In the genomic region with DNA sequence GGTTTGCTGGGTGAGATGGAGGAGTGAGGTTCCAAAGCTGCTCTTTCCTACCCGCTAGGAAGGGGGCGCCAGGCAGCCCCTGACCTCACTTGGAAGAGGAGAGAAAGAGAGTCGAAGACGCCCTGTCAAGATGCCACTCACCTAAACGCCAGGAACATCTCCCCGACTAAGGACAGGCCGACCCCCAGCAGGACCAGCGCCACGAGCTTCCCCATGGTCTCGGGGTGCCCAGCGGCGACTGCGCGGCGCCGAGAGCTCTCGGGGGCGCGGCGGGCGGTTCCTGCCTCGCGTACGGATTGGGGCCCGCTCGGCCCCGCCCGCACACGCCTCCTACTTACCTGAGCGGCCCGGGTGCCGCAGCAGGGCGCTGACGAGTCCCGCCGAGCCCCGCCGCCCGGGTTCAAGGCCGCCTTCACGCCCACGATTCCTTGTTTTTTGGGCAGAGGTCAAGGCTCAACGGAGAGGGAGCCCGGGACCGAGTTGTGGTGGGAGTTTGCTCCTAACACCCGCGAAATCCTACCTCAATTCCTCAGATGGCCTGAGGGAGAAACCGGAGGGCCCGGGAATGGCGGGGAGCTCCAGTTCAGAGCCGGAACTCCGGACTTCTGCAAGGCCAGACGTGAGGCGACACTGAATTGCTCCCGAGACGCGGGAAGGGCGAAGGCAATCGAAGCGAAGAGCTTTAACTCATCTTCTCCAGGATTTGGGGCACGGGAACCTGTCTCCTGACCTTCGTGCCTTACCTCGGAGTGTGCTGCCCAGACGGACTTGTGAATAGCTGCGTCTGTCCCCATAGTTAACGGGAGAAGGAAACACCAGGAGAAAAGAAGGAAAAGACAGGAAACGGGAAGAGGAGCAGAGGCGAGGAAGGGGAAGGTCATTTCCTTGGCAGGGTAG, we compare ENCODE assay signal across 2 cellular contexts.
A peak's percentile ranks its signal among the peaks of the same experiment; 100 is the strongest.
TF ChIP-seq lines count a peak whose summit lies in the region.

TSS of gene PON3 (minus strand) at position 240 of the 897 bp plus-strand sequence. CDS start at position 215, 25 bp downstream.

TF ChIP-seq in GM12878, 131 proteins besides CTCF, POLR2A, EP300 and RAD21 (continues in another document):
- TF ChIP-seq ZBTB4 (CRISPR knock-in tag; IDR thresholded peaks at IDR 0.05): no peak
- no peak for TF ChIP-seq TCF12 (IDR thresholded peaks at IDR 0.05; ENCODE audit: low read depth, low read length)
- no peak for TF ChIP-seq USF1 (IDR thresholded peaks at IDR 0.05; ENCODE audit: borderline replicate concordance, extremely low read length, insufficient read depth, low read depth, low read length)
- TF ChIP-seq, protein P1, sequence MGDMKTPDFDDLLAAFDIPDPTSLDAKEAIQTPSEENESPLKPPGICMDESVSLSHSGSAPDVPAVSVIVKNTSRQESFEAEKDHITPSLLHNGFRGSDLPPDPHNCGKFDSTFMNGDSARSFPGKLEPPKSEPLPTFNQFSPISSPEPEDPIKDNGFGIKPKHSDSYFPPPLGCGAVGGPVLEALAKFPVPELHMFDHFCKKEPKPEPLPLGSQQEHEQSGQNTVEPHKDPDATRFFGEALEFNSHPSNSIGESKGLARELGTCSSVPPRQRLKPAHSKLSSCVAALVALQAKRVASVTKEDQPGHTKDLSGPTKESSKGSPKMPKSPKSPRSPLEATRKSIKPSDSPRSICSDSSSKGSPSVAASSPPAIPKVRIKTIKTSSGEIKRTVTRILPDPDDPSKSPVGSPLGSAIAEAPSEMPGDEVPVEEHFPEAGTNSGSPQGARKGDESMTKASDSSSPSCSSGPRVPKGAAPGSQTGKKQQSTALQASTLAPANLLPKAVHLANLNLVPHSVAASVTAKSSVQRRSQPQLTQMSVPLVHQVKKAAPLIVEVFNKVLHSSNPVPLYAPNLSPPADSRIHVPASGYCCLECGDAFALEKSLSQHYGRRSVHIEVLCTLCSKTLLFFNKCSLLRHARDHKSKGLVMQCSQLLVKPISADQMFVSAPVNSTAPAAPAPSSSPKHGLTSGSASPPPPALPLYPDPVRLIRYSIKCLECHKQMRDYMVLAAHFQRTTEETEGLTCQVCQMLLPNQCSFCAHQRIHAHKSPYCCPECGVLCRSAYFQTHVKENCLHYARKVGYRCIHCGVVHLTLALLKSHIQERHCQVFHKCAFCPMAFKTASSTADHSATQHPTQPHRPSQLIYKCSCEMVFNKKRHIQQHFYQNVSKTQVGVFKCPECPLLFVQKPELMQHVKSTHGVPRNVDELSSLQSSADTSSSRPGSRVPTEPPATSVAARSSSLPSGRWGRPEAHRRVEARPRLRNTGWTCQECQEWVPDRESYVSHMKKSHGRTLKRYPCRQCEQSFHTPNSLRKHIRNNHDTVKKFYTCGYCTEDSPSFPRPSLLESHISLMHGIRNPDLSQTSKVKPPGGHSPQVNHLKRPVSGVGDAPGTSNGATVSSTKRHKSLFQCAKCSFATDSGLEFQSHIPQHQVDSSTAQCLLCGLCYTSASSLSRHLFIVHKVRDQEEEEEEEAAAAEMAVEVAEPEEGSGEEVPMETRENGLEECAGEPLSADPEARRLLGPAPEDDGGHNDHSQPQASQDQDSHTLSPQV (IDR thresholded peaks at IDR 0.05): no peak
- TF ChIP-seq RELA (IDR thresholded peaks at IDR 0.05; ENCODE audit: borderline replicate concordance, partially characterized antibody): no peak
- no peak for TF ChIP-seq NKRF (conservative IDR thresholded peaks at IDR 0.05)
- TF ChIP-seq CEBPB (IDR thresholded peaks at IDR 0.05; ENCODE audit: borderline replicate concordance in 1 of 2, low read depth in 2 of 2, low read length in 2 of 2): no peak
- TF ChIP-seq JUND (IDR thresholded peaks at IDR 0.05; ENCODE audit: low read depth, low read length): no peak
- no peak for TF ChIP-seq SUZ12 (IDR thresholded peaks at IDR 0.05; ENCODE audit: unreplicated experiment)
- TF ChIP-seq, protein P2, sequence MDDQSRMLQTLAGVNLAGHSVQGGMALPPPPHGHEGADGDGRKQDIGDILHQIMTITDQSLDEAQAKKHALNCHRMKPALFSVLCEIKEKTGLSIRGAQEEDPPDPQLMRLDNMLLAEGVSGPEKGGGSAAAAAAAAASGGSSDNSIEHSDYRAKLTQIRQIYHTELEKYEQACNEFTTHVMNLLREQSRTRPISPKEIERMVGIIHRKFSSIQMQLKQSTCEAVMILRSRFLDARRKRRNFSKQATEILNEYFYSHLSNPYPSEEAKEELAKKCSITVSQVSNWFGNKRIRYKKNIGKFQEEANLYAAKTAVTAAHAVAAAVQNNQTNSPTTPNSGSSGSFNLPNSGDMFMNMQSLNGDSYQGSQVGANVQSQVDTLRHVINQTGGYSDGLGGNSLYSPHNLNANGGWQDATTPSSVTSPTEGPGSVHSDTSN (IDR thresholded peaks at IDR 0.05; ENCODE audit: insufficient replicate concordance, low read depth, low read length): no peak

TF ChIP-seq in liver, 16 proteins besides CTCF, POLR2A, EP300 and RAD21 (continued from another document):
- TF ChIP-seq HNF4A (conservative IDR thresholded peaks at IDR 0.05) (peak in 1 of 2 donors; percentile 48), SP1 (IDR thresholded peaks at IDR 0.05) (no peak), JUND (IDR thresholded peaks at IDR 0.05) (peak in 1 of 2 donors; percentile 26)
